8 cellular contexts compared by ENCODE assay signal in genomic region chr1:156115514-156116374, GRCh38. TPM values are rescaled to one million over a fixed set of nuclear protein-coding genes. Genes with fewer than 3 reads are reported as not detected.
A peak's percentile ranks its signal among the peaks of the same experiment; 100 is the strongest.
DNase-seq lines count a peak whose midpoint lies in the region; ATAC-seq and TF ChIP-seq lines count a peak whose summit lies in the region.

No MANE protein-coding gene starts in this region.

- H3K4me1 Mint-ChIP-seq in HFFc6 (ENCODE audit: low read depth) (peaks cover 59% of the 10 kb centered on the region), activated B cell treated with CpG ODN at 0.5 μM for 24 hours (peaks cover 38% of the 10 kb centered on the region)

- ATAC-seq in activated B cell treated with CpG ODN at 0.5 μM for 24 hours (ENCODE audit: low read depth) (no peak), foreskin keratinocyte (no peak), HG03439 (IDR thresholded peaks at IDR 0.05; ENCODE audit: unreplicated experiment) (no peak), HG02938 (IDR thresholded peaks at IDR 0.05; ENCODE audit: unreplicated experiment) (no peak)

- H3K36me3 Mint-ChIP-seq in HFFc6 (ENCODE audit: low read depth) = peaks cover 54% of the 10 kb centered on the region
- H3K36me3 Mint-ChIP-seq in activated B cell treated with CpG ODN at 0.5 μM for 24 hours (ENCODE audit: low read depth) = peaks cover 4% of the 10 kb centered on the region

- no peak for TF ChIP-seq RAD21 in neural cell (conservative IDR thresholded peaks at IDR 0.05)

- intact Hi-C loops in activated B cell treated with CpG ODN at 0.5 μM for 24 hours (cut with micrococcal nuclease) = no loop called here

- H3K4me3 ChIP-seq in BJ (ENCODE audit: low read depth, low read length) = peak overlapping the region; percentile 100
- H3K4me3 ChIP-seq in neural cell (ENCODE audit: low read length) = peak overlapping the region; percentile 65

- TF ChIP-seq CTCF in BJ (IDR thresholded peaks at IDR 0.05; ENCODE audit: insufficient read depth, low read depth, low read length) (no peak), HFFc6 (IDR thresholded peaks at IDR 0.05) (no peak), activated B cell treated with CpG ODN at 0.5 μM for 24 hours (IDR thresholded peaks at IDR 0.05) (no peak), foreskin keratinocyte (conservative IDR thresholded peaks at IDR 0.05) (no peak), neural cell (IDR thresholded peaks at IDR 0.05; ENCODE audit: poor library complexity, severe bottlenecking) (no peak), GM10248 (IDR thresholded peaks at IDR 0.05; ENCODE audit: control extremely low read depth, extremely low read depth, low read depth, missing control alignments) (no peak)

- TF ChIP-seq EP300 in neural cell (conservative IDR thresholded peaks at IDR 0.05; ENCODE audit: poor library complexity, severe bottlenecking) = no peak

- H3K9ac ChIP-seq in neural cell (ENCODE audit: low read length) = no peak overlapping the region

- H4K20me1 ChIP-seq in neural cell (ENCODE audit: insufficient read depth) = peaks cover 19% of the 10 kb centered on the region

- H3K9me2 ChIP-seq in neural cell (ENCODE audit: insufficient read depth, low read length) = no peaks in the 10 kb centered on the region

- H3K4me3 Mint-ChIP-seq in HFFc6 (peak overlapping the region; percentile 95), activated B cell treated with CpG ODN at 0.5 μM for 24 hours (peak overlapping the region; percentile 86)

- CTCF ChIA-PET in BJ (lab: Yijun Ruan, JAX) = interaction anchor here (0.6 to 33.9 kb wide), 5 partner anchors 14 to 496 kb away, joined by 3 to 983 read pairs (median 3); no protein-coding TSS in a partner anchor
- CTCF ChIA-PET in activated B cell treated with CpG ODN at 0.5 μM for 24 hours (lab: Charles Lee) = interaction anchor here (0.6 to 3.8 kb wide), 6 partner anchors 14 to 109 kb away, joined by 3 to 16 read pairs (median 4); no protein-coding TSS in a partner anchor
- CTCF ChIA-PET in GM10248 (lab: Yijun Ruan, JAX) = interaction anchor here (1.0 to 27.7 kb wide), 8 partner anchors 8 to 270 kb away, joined by 3 to 1172 read pairs (median 4); partner anchors contain the start of gene MEX3A

- no peak overlapping the region for H3K4me2 ChIP-seq in neural cell (ENCODE audit: low read length)

- H3K27ac ChIP-seq in foreskin keratinocyte = peak overlapping the region; percentile 100
- no peak overlapping the region for H3K27ac ChIP-seq in neural cell (ENCODE audit: low read length)

- H2AFZ ChIP-seq in neural cell (ENCODE audit: low read depth, low read length) = no peak overlapping the region

- H3K4me1 ChIP-seq in foreskin keratinocyte = peaks cover 29% of the 10 kb centered on the region

- no peak for DNase-seq in BJ (ENCODE audit: low read depth)
- DNase-seq in HFFc6 = peak; percentile 57
- DNase-seq in activated B cell treated with CpG ODN at 0.5 μM for 24 hours = no peak
- peak in 1 of 2 donors; percentile 62 for DNase-seq in foreskin keratinocyte
- DNase-seq in GM10248 (ENCODE audit: extremely low spot score) = no peak

- H3K27me3 Mint-ChIP-seq in HFFc6 (ENCODE audit: insufficient read depth) (peaks cover 55% of the 10 kb centered on the region), activated B cell treated with CpG ODN at 0.5 μM for 24 hours (peaks cover 13% of the 10 kb centered on the region)

- no peaks in the 10 kb centered on the region for H3K27me3 ChIP-seq in BJ (ENCODE audit: control insufficient read depth, insufficient read depth, low read length)
- H3K27me3 ChIP-seq in foreskin keratinocyte = no peaks in the 10 kb centered on the region
- no peaks in the 10 kb centered on the region for H3K27me3 ChIP-seq in neural cell (ENCODE audit: insufficient read depth, low read depth, low read length)

- peak overlapping the region; percentile 98 for H3K27ac Mint-ChIP-seq in HFFc6
- H3K27ac Mint-ChIP-seq in activated B cell treated with CpG ODN at 0.5 μM for 24 hours = no peak overlapping the region

- H3K36me3 ChIP-seq in BJ (ENCODE audit: control insufficient read depth, insufficient read depth, low read length) = 0 out of 2 replicates have a peak, but pooled peaks cover 3% of the 10 kb centered on the region
- H3K36me3 ChIP-seq in neural cell (ENCODE audit: insufficient read depth, low read length) = no peaks in the 10 kb centered on the region

- H3K9me3 Mint-ChIP-seq in HFFc6 (peaks cover 17% of the 10 kb centered on the region), activated B cell treated with CpG ODN at 0.5 μM for 24 hours (no peaks in the 10 kb centered on the region)

- no peaks in the 10 kb centered on the region for H3F3A ChIP-seq in neural cell (ENCODE audit: insufficient read depth, low read length, poor library complexity, severe bottlenecking)

- POLR2A ChIA-PET in BJ (lab: Charles Lee) (interaction anchor here (1.0 to 1.6 kb wide), 2 partner anchors 12 to 13 kb away, joined by 6 to 8 read pairs; no protein-coding TSS in a partner anchor), activated B cell treated with CpG ODN at 0.5 μM for 24 hours (lab: Charles Lee) (interaction anchor here (0.6 to 7.5 kb wide), 5 partner anchors 10 to 751 kb away, joined by 3 to 78 read pairs (median 13); partner anchors contain the start of gene SMG5), GM10248 (lab: Yijun Ruan, JAX) (interaction anchor here (2.5 to 17.9 kb wide), 3 partner anchors 10 to 14 kb away, joined by 13 to 266 read pairs (median 23); no protein-coding TSS in a partner anchor)

- peaks cover 6% of the 10 kb centered on the region for H3K79me2 ChIP-seq in neural cell (replicated peaks; ENCODE audit: insufficient read depth, low read length)

- no peaks in the 10 kb centered on the region for H3K9me3 ChIP-seq in neural cell (ENCODE audit: low read length)

TF ChIP-seq in neural cell, 6 proteins besides CTCF, POLR2A, EP300 and RAD21 (continues in another document):
- TF ChIP-seq MXI1 (conservative IDR thresholded peaks at IDR 0.05; ENCODE audit: poor library complexity, severe bottlenecking) (no peak), EZH2 (IDR thresholded peaks at IDR 0.05; ENCODE audit: borderline replicate concordance, insufficient read depth, low read length, poor library complexity, severe bottlenecking) (no peak), POLR2AphosphoS5 (IDR thresholded peaks at IDR 0.05) (no peak), REST (IDR thresholded peaks at IDR 0.05; ENCODE audit: borderline replicate concordance) (no peak), SMC3 (conservative IDR thresholded peaks at IDR 0.05; ENCODE audit: poor library complexity) (no peak)

RNA-seq across cellular contexts. Expression of gene LMNA, which starts 1.2 kb away (rescaled TPM):
- 537 and 840 TPM in 2 replicates for polyA plus RNA-seq in BJ (2011; rRNA removed)
- polyA minus RNA-seq in BJ (2011; rRNA and poly(A)+ RNA removed) = 412 and 437 TPM in 2 replicates
- total RNA-seq in HFFc6 (2021; fragmentation: NEBNext Ultra II Directional; extraction: Animal tissue kit (Norgen Biotek cat#: 25700)) = 1,000 to 10,000 TPM; 1,238 to 1,664 (median 1,535) TPM
- 40.4 and 47.5 TPM in 2 replicates for total RNA-seq in activated B cell treated with CpG ODN at 0.5 μM for 24 hours
- total RNA-seq in foreskin keratinocyte = 816 and 822 TPM in 2 replicates
- 810 and 877 TPM in 2 replicates for polyA plus RNA-seq in foreskin keratinocyte
- 90.7 and 103 TPM in 2 replicates for polyA plus RNA-seq in neural cell
- 50.6 TPM in 2 replicates for polyA minus RNA-seq in neural cell

RNA-seq across cellular contexts. Expression of gene MEX3A, which starts 33.5 kb away (rescaled TPM):
- 1.9 TPM in 2 replicates for polyA plus RNA-seq in BJ (2011; rRNA removed)
- polyA minus RNA-seq in BJ (2011; rRNA and poly(A)+ RNA removed) = 1.8 and 2.4 TPM in 2 replicates
- total RNA-seq in HFFc6 (2021; fragmentation: NEBNext Ultra II Directional; extraction: Animal tissue kit (Norgen Biotek cat#: 25700)) = 1 to 10 TPM; 1.4 to 3.1 (median 2.2) TPM
- 0.39 and 0.47 TPM in 2 replicates for total RNA-seq in activated B cell treated with CpG ODN at 0.5 μM for 24 hours
- total RNA-seq in foreskin keratinocyte = 3.5 and 4.1 TPM in 2 replicates
- polyA plus RNA-seq in foreskin keratinocyte = 3.4 TPM in 2 replicates
- polyA plus RNA-seq in neural cell = 39.8 and 44.4 TPM in 2 replicates
- 114 and 119 TPM in 2 replicates for polyA minus RNA-seq in neural cell

RNA-seq across cellular contexts. Expression of gene SEMA4A, which starts 37.6 kb away (rescaled TPM):
- 0.49 and 0.77 TPM in 2 replicates for polyA plus RNA-seq in BJ (2011; rRNA removed)
- polyA minus RNA-seq in BJ (2011; rRNA and poly(A)+ RNA removed) = 0.19 and 0.82 TPM in 2 replicates
- total RNA-seq in HFFc6 (2021; fragmentation: NEBNext Ultra II Directional; extraction: Animal tissue kit (Norgen Biotek cat#: 25700)) = 1 to 10 TPM in 2 of 6 experiments, under 1 TPM in 4; 0.71 to 1.1 (median 0.83) TPM
- total RNA-seq in activated B cell treated with CpG ODN at 0.5 μM for 24 hours = 7.0 and 7.4 TPM in 2 replicates
- total RNA-seq in foreskin keratinocyte = 9.7 and 9.9 TPM in 2 replicates
- polyA plus RNA-seq in foreskin keratinocyte = 9.3 TPM in 2 replicates
- 17.1 and 38.4 TPM in 2 replicates for polyA plus RNA-seq in neural cell
- 18.6 and 20.5 TPM in 2 replicates for polyA minus RNA-seq in neural cell

RNA-seq across cellular contexts. Expression of gene RAB25, which starts 54.8 kb away (rescaled TPM):
- polyA plus RNA-seq in BJ (2011; rRNA removed) = not detected in 2 replicates
- not detected in 2 replicates for polyA minus RNA-seq in BJ (2011; rRNA and poly(A)+ RNA removed)
- total RNA-seq in HFFc6 (2021; fragmentation: NEBNext Ultra II Directional; extraction: Animal tissue kit (Norgen Biotek cat#: 25700)) = not detected
- total RNA-seq in activated B cell treated with CpG ODN at 0.5 μM for 24 hours = 0.32 and 0.38 TPM in 2 replicates
- total RNA-seq in foreskin keratinocyte = 44.3 and 53.1 TPM in 2 replicates
- 82.6 and 82.8 TPM in 2 replicates for polyA plus RNA-seq in foreskin keratinocyte
- polyA plus RNA-seq in neural cell = 1.3 TPM in 1 of 2 replicates, not detected in the other
- not detected in 2 replicates for polyA minus RNA-seq in neural cell

Comparison
In these comparisons a context has a peak if more than half of its experiments do, and no peak if none do; other contexts are left out.
1. RNA of gene LMNA, which starts 1.2 kb away (total RNA-seq): 1,238 to 1,664 TPM in HFFc6 and 816 to 822 TPM in foreskin keratinocyte; 40.4 to 47.5 TPM in activated B cell treated with CpG ODN at 0.5 μM for 24 hours; every median in the first group is over 10 times any median in the second.